19 cellular contexts compared by ENCODE assay signal in the genomic region with DNA sequence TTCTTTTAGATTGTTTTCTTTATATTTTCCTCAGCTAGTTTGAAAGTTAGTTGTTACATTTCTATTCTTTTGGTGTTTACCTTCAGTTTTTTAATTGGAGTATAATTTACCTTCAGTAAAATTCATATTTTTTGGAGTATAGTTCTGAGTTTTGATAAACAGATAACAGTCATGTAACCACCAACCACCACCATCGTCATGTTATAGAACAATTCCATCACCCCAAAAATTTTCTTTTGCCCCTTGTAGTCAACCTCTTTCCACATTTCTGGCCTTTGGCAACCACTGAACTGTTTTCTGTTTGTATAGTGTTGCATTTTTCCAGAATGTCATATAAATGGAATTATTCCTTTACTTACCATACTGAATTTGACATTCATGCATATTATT. TPM values are rescaled to one million over a fixed set of nuclear protein-coding genes. Genes with fewer than 3 reads are reported as not detected.
A peak's percentile ranks its signal among the peaks of the same experiment; 100 is the strongest.
DNase-seq lines count a peak whose midpoint lies in the region; ATAC-seq and TF ChIP-seq lines count a peak whose summit lies in the region.
"Had no signal": no experiment of that assay in that cellular context is flagged by ENCODE, and none has a peak within 500 bp of the region (broad histone marks: within the 10 kb centered on the region; RNA-seq: fewer than 3 reads in every experiment).

No MANE protein-coding gene starts in this region.

- H3K36me3 ChIP-seq in SJSA1: peaks cover 20% of the 10 kb centered on the region
- no peaks in the 10 kb centered on the region for H3K36me3 ChIP-seq in esophagus muscularis mucosa

- CTCF ChIA-PET in activated CD4-positive, alpha-beta memory T cell treated with anti-CD3 and anti-CD28 coated beads, Interleukin-2, amount 10 ng/mL, durations not matched to agents 7 days and 5 days (lab: Charles Lee): no interaction called here
- CTCF ChIA-PET in activated CD4-positive, alpha-beta memory T cell treated with anti-CD3 and anti-CD28 coated beads for 36 hours (lab: Charles Lee): no interaction called here

- H3K4me3 Mint-ChIP-seq in activated CD4-positive, alpha-beta memory T cell treated with anti-CD3 and anti-CD28 coated beads, Interleukin-2, amount 10 ng/mL, durations not matched to agents 7 days and 5 days: no peak overlapping the region
- H3K4me3 Mint-ChIP-seq in activated CD4-positive, alpha-beta memory T cell treated with anti-CD3 and anti-CD28 coated beads for 36 hours: no peak overlapping the region
- no peak overlapping the region for H3K4me3 Mint-ChIP-seq in stimulated activated memory B cell treated with anti-CD40 and anti-IgM and Interleukin-4, amounts not matched to agents 10 μg/mL and 1 μg/mL and 100 μg/mL, for 72 hours
- H3K4me3 Mint-ChIP-seq: CD4-positive, alpha-beta memory T cell had no signal

- POLR2A ChIA-PET in activated CD4-positive, alpha-beta memory T cell treated with anti-CD3 and anti-CD28 coated beads, Interleukin-2, amount 10 ng/mL, durations not matched to agents 7 days and 5 days (lab: Charles Lee): no interaction called here
- POLR2A ChIA-PET in activated CD4-positive, alpha-beta memory T cell treated with anti-CD3 and anti-CD28 coated beads for 36 hours (lab: Charles Lee): no interaction called here

- H3K4me1 ChIP-seq in SJSA1 (replicated peaks) (peaks cover 12% of the 10 kb centered on the region), esophagus muscularis mucosa (peaks cover 9 to 41% (median 36%) of the 10 kb centered on the region in 4 donors)

- H3K27me3 ChIP-seq in SJSA1 (replicated peaks) (no peaks in the 10 kb centered on the region), esophagus muscularis mucosa (no peaks in the 10 kb centered on the region)
- H3K27me3 ChIP-seq: spleen, upper lobe of left lung had no signal

- ATAC-seq in stimulated activated memory B cell treated with anti-CD40 and anti-IgM and Interleukin-4, amounts not matched to agents 10 μg/mL and 1 μg/mL and 100 μg/mL, for 72 hours: no peak
- ATAC-seq: Panc1 had no signal

- H3K27ac ChIP-seq in SJSA1 (peak overlapping the region; percentile 44; the same call in 1 of the 2 replicates), esophagus muscularis mucosa (replicated peaks in 1 of 4) (peak overlapping the region; percentile 72 to 76 (median 73)), substantia nigra (ENCODE audit: low read depth, low read length, poor library complexity, severe bottlenecking) (no peak overlapping the region)
- H3K27ac ChIP-seq: coronary artery, KMS-11, upper lobe of left lung had no signal

- no peaks in the 10 kb centered on the region for H3K27me3 Mint-ChIP-seq in activated CD4-positive, alpha-beta memory T cell treated with anti-CD3 and anti-CD28 coated beads, Interleukin-2, amount 10 ng/mL, durations not matched to agents 7 days and 5 days
- H3K27me3 Mint-ChIP-seq in activated CD4-positive, alpha-beta memory T cell treated with anti-CD3 and anti-CD28 coated beads for 36 hours: no peaks in the 10 kb centered on the region
- no peaks in the 10 kb centered on the region for H3K27me3 Mint-ChIP-seq in stimulated activated memory B cell treated with anti-CD40 and anti-IgM and Interleukin-4, amounts not matched to agents 10 μg/mL and 1 μg/mL and 100 μg/mL, for 72 hours
- H3K27me3 Mint-ChIP-seq: CD4-positive, alpha-beta memory T cell; naive thymus-derived CD4-positive, alpha-beta T cell had no signal

- 97% methylated on average over 1 of the region's 1 CpG for WGBS in esophagus muscularis mucosa

- TF ChIP-seq POLR2A in esophagus muscularis mucosa (IDR thresholded peaks at IDR 0.05; ENCODE audit: low read depth) (no peak), erythroblast (IDR thresholded peaks at IDR 0.05; ENCODE audit: low read length) (no peak)

- TF ChIP-seq CTCF in esophagus muscularis mucosa (IDR thresholded peaks at IDR 0.05): no peak

- H3K9me3 ChIP-seq in SJSA1 (replicated peaks) (no peaks in the 10 kb centered on the region), esophagus muscularis mucosa (no peaks in the 10 kb centered on the region)
- H3K9me3 ChIP-seq: spleen, upper lobe of left lung had no signal

- TF ChIP-seq EP300 in esophagus muscularis mucosa (IDR thresholded peaks at IDR 0.05): no peak

- no peak for DNase-seq in activated CD4-positive, alpha-beta memory T cell treated with anti-CD3 and anti-CD28 coated beads, Interleukin-2, amount 10 ng/mL, durations not matched to agents 7 days and 5 days
- no peak for DNase-seq in activated CD4-positive, alpha-beta memory T cell treated with anti-CD3 and anti-CD28 coated beads for 36 hours
- DNase-seq in SJSA1 (ENCODE audit: low read depth in 1 of 2, low spot score in 2 of 2) (no peak), esophagus muscularis mucosa (ENCODE audit: extremely low spot score) (no peak), erythroblast (lab: John Stamatoyannopoulos, UW) (no peak), substantia nigra (lab: John Stamatoyannopoulos, UW) (no peak), ureter (ENCODE audit: low spot score) (no peak)
- DNase-seq: activated gamma-delta T cell; anterior cingulate cortex; CD4-positive, alpha-beta memory T cell; DND-41; naive thymus-derived CD4-positive, alpha-beta T cell; NCI-H748 treated with DMSO at 0.1 percent for 48 hours; spleen had no signal

- peaks cover 34% of the 10 kb centered on the region for H3K4me1 Mint-ChIP-seq in activated CD4-positive, alpha-beta memory T cell treated with anti-CD3 and anti-CD28 coated beads, Interleukin-2, amount 10 ng/mL, durations not matched to agents 7 days and 5 days
- H3K4me1 Mint-ChIP-seq in activated CD4-positive, alpha-beta memory T cell treated with anti-CD3 and anti-CD28 coated beads for 36 hours (ENCODE audit: low read depth): peaks cover 25% of the 10 kb centered on the region
- peaks cover 36% of the 10 kb centered on the region for H3K4me1 Mint-ChIP-seq in stimulated activated memory B cell treated with anti-CD40 and anti-IgM and Interleukin-4, amounts not matched to agents 10 μg/mL and 1 μg/mL and 100 μg/mL, for 72 hours

- H3K4me3 ChIP-seq in SJSA1 (no peak overlapping the region), esophagus muscularis mucosa (no peak overlapping the region)
- H3K4me3 ChIP-seq: coronary artery, spleen, upper lobe of left lung had no signal

- peaks cover 4% of the 10 kb centered on the region for H3K9me3 Mint-ChIP-seq in activated CD4-positive, alpha-beta memory T cell treated with anti-CD3 and anti-CD28 coated beads, Interleukin-2, amount 10 ng/mL, durations not matched to agents 7 days and 5 days
- H3K9me3 Mint-ChIP-seq in activated CD4-positive, alpha-beta memory T cell treated with anti-CD3 and anti-CD28 coated beads for 36 hours: no peaks in the 10 kb centered on the region
- no peaks in the 10 kb centered on the region for H3K9me3 Mint-ChIP-seq in stimulated activated memory B cell treated with anti-CD40 and anti-IgM and Interleukin-4, amounts not matched to agents 10 μg/mL and 1 μg/mL and 100 μg/mL, for 72 hours
- H3K9me3 Mint-ChIP-seq: CD4-positive, alpha-beta memory T cell had no signal

- H3K36me3 Mint-ChIP-seq in activated CD4-positive, alpha-beta memory T cell treated with anti-CD3 and anti-CD28 coated beads, Interleukin-2, amount 10 ng/mL, durations not matched to agents 7 days and 5 days (ENCODE audit: low read depth): peaks cover 44% of the 10 kb centered on the region
- peaks cover 29% of the 10 kb centered on the region for H3K36me3 Mint-ChIP-seq in activated CD4-positive, alpha-beta memory T cell treated with anti-CD3 and anti-CD28 coated beads for 36 hours
- peaks cover 27% of the 10 kb centered on the region for H3K36me3 Mint-ChIP-seq in stimulated activated memory B cell treated with anti-CD40 and anti-IgM and Interleukin-4, amounts not matched to agents 10 μg/mL and 1 μg/mL and 100 μg/mL, for 72 hours

- peak overlapping the region; percentile 49 for H3K27ac Mint-ChIP-seq in activated CD4-positive, alpha-beta memory T cell treated with anti-CD3 and anti-CD28 coated beads, Interleukin-2, amount 10 ng/mL, durations not matched to agents 7 days and 5 days
- H3K27ac Mint-ChIP-seq in activated CD4-positive, alpha-beta memory T cell treated with anti-CD3 and anti-CD28 coated beads for 36 hours: no peak overlapping the region
- H3K27ac Mint-ChIP-seq in stimulated activated memory B cell treated with anti-CD40 and anti-IgM and Interleukin-4, amounts not matched to agents 10 μg/mL and 1 μg/mL and 100 μg/mL, for 72 hours: peak overlapping the region; percentile 27

- intact Hi-C loops in activated CD4-positive, alpha-beta memory T cell treated with anti-CD3 and anti-CD28 coated beads for 36 hours (cut with micrococcal nuclease): no loop called here
- intact Hi-C loops in esophagus muscularis mucosa (cut with DNase I): no loop called here

RNA-seq across cellular contexts. Expression of gene RMI1, which starts 6.8 kb away (rescaled TPM):
- total RNA-seq in activated CD4-positive, alpha-beta memory T cell treated with anti-CD3 and anti-CD28 coated beads, Interleukin-2, amount 10 ng/mL, durations not matched to agents 7 days and 5 days: 10 to 100 TPM; 22.1 to 22.4 TPM
- total RNA-seq in activated CD4-positive, alpha-beta memory T cell treated with anti-CD3 and anti-CD28 coated beads for 36 hours: 10 to 100 TPM; 20.3 to 22.6 TPM
- 1.9 and 6.6 TPM in 2 replicates for total RNA-seq in SJSA1 (2014; rRNA removed; shearing (Covaris generic))
- total RNA-seq in esophagus muscularis mucosa (10 to 100 TPM in 1 of 4 donors, 1 to 10 TPM in 3; 5.3 to 11.6 (median 6.2) TPM), ureter (12.1 TPM)

RNA-seq across cellular contexts. Expression of gene HNRNPK, which starts 7.4 kb away (rescaled TPM):
- 100 to 1,000 TPM; 614 to 616 TPM for total RNA-seq in activated CD4-positive, alpha-beta memory T cell treated with anti-CD3 and anti-CD28 coated beads, Interleukin-2, amount 10 ng/mL, durations not matched to agents 7 days and 5 days
- total RNA-seq in activated CD4-positive, alpha-beta memory T cell treated with anti-CD3 and anti-CD28 coated beads for 36 hours: 100 to 1,000 TPM; 694 to 716 TPM
- total RNA-seq in SJSA1 (2014; rRNA removed; shearing (Covaris generic)): 473 and 646 TPM in 2 replicates
- 100 to 1,000 TPM; 398 to 596 (median 550) TPM for total RNA-seq in esophagus muscularis mucosa
- total RNA-seq in ureter: 600 TPM
